Comparison of ENCODE assay signal across 1 cellular context in genomic region chr11:91795139-91795887, GRCh38.
TF ChIP-seq lines count a peak whose summit lies in the region.

No MANE protein-coding gene starts in this region.

TF ChIP-seq in GM23338, 12 proteins besides CTCF, POLR2A, EP300 and RAD21 (continued from another document):
- TF ChIP-seq ZNF462 (CRISPR knock-in tag; IDR thresholded peaks at IDR 0.05) (no peak), ETS1 (IDR thresholded peaks at IDR 0.05) (no peak), JUNB (IDR thresholded peaks at IDR 0.05; ENCODE audit: unreplicated experiment) (no peak), EZH2phosphoT487 (IDR thresholded peaks at IDR 0.05; ENCODE audit: unreplicated experiment) (no peak), ZNF331 (CRISPR knock-in tag; IDR thresholded peaks at IDR 0.05; ENCODE audit: low read depth) (no peak), EZH2 (IDR thresholded peaks at IDR 0.05; ENCODE audit: low read depth, unreplicated experiment) (no peak), ZNF114 (CRISPR knock-in tag; IDR thresholded peaks at IDR 0.05) (no peak), STAT1 (IDR thresholded peaks at IDR 0.05; ENCODE audit: unreplicated experiment) (no peak), POLR2AphosphoS5 (IDR thresholded peaks at IDR 0.05; ENCODE audit: low read depth) (no peak), CREB1 (CRISPR knock-in tag; IDR thresholded peaks at IDR 0.05; ENCODE audit: low read depth) (no peak)
